Comparison of ENCODE assay signal across 8 cellular contexts in the genomic region with DNA sequence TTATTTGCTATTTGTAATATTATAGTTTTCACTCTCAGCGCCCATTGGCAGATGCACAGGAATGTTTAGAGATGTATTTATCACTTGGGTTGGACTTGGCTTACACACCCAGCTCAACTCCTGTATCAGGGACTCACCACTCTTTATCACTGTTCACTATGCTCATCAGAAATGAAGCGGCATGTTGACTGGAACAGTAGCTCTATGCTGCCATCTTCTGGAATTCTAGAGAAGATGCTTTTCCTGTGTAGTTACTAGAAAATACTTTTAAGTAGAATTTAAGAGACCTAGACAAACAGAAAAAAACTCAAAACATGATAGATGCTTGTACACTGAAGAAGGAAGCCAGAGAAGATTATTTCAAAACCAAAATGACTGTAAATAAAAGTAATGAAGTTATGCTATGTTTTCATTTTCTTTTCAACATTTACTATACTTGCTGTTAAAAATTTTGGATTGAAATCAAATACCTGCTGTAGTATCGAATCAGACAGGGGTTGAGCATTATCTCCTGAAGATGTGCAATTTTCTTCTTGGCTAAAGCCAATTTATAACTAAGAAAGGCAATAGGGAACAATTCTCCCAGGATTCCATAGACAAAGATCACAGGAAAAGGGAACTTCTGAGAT. TPM values are rescaled to one million over a fixed set of nuclear protein-coding genes. Genes with fewer than 3 reads are reported as not detected.
DNase-seq lines count a peak whose midpoint lies in the region; ATAC-seq, FAIRE-seq and TF ChIP-seq lines count a peak whose summit lies in the region.

No MANE protein-coding gene starts in this region.

- TF ChIP-seq CTCF in astrocyte (IDR thresholded peaks at IDR 0.05; ENCODE audit: insufficient read depth, low read depth, low read length) (peak; percentile 64), smooth muscle cell (IDR thresholded peaks at IDR 0.05; ENCODE audit: borderline replicate concordance, insufficient read depth, poor library complexity, severe bottlenecking) (peak; percentile 76)

- peak; percentile 21 for DNase-seq in DMS79 (lab: John Stamatoyannopoulos, UW)
- DNase-seq in NCI-H460 (ENCODE audit: extremely low read depth, low read depth): peak; percentile 77
- peak; percentile 61 for DNase-seq in astrocyte (ENCODE audit: low read depth)
- peak; percentile 2 for DNase-seq in hepatic stellate cell (ENCODE audit: low spot score)
- DNase-seq in smooth muscle cell (lab: John Stamatoyannopoulos, UW; ENCODE audit: unreplicated experiment): no peak

- no peaks in the 10 kb centered on the region for H3K36me3 Mint-ChIP-seq in astrocyte (ENCODE audit: low read depth, unreplicated experiment)

- H3K79me2 ChIP-seq in astrocyte (ENCODE audit: insufficient read depth, low read length): no peaks in the 10 kb centered on the region
- H3K79me2 ChIP-seq in smooth muscle cell (ENCODE audit: low read depth): no peaks in the 10 kb centered on the region

- H3K4me1 Mint-ChIP-seq in astrocyte (ENCODE audit: low read depth, unreplicated experiment): peaks cover 2% of the 10 kb centered on the region

- H3K9ac ChIP-seq in astrocyte (ENCODE audit: low read length) (no peak overlapping the region), smooth muscle cell (ENCODE audit: low read depth) (no peak overlapping the region)

- no peak overlapping the region for H3K27ac Mint-ChIP-seq in astrocyte (ENCODE audit: unreplicated experiment)

- no peak for FAIRE-seq in astrocyte (lab: Jason Lieb, UNC)

- no peak overlapping the region for H3K4me3 ChIP-seq in astrocyte (ENCODE audit: insufficient read depth, low read depth, low read length)
- H3K4me3 ChIP-seq in smooth muscle cell: no peak overlapping the region

- H3K4me1 ChIP-seq in astrocyte (ENCODE audit: insufficient read depth, low read length): no peaks in the 10 kb centered on the region
- H3K4me1 ChIP-seq in smooth muscle cell (ENCODE audit: low read depth): no peaks in the 10 kb centered on the region

- H2AFZ ChIP-seq in astrocyte (ENCODE audit: low read depth, low read length) (no peak overlapping the region), smooth muscle cell (ENCODE audit: low read depth) (peak overlapping the region; percentile 1)

- H3K36me3 ChIP-seq in astrocyte (ENCODE audit: insufficient read depth, low read length): no peaks in the 10 kb centered on the region
- H3K36me3 ChIP-seq in smooth muscle cell (ENCODE audit: low read depth): no peaks in the 10 kb centered on the region

- H3K9me3 ChIP-seq in astrocyte (ENCODE audit: insufficient read depth, low read depth, low read length) (no peaks in the 10 kb centered on the region), smooth muscle cell (replicated peaks; ENCODE audit: low read depth) (no peaks in the 10 kb centered on the region)

- 33% methylated on average over 3 of the region's 3 CpGs for WGBS in smooth muscle cell (ENCODE audit: low lambda C conversion rate)

- no peaks in the 10 kb centered on the region for H3K27me3 Mint-ChIP-seq in astrocyte (ENCODE audit: low read depth, unreplicated experiment)

- no peak overlapping the region for H3K4me3 Mint-ChIP-seq in astrocyte (ENCODE audit: unreplicated experiment)

- H3K27me3 ChIP-seq in astrocyte (ENCODE audit: insufficient read depth, low read length): no peaks in the 10 kb centered on the region
- no peaks in the 10 kb centered on the region for H3K27me3 ChIP-seq in smooth muscle cell (ENCODE audit: low read depth)

- H3K27ac ChIP-seq in astrocyte (ENCODE audit: low read depth, low read length) (no peak overlapping the region), smooth muscle cell (ENCODE audit: low read depth) (no peak overlapping the region)

- no peaks in the 10 kb centered on the region for H4K20me1 ChIP-seq in astrocyte (ENCODE audit: insufficient read depth, low read length)
- no peaks in the 10 kb centered on the region for H4K20me1 ChIP-seq in smooth muscle cell (ENCODE audit: low read depth)

- peak; percentile 69 for ATAC-seq in GM19372 (IDR thresholded peaks at IDR 0.05; ENCODE audit: low read depth, unreplicated experiment)
- peak; percentile 59 for ATAC-seq in HG03439 (IDR thresholded peaks at IDR 0.05; ENCODE audit: unreplicated experiment)
- no peak for ATAC-seq in GM18517 (IDR thresholded peaks at IDR 0.05; ENCODE audit: unreplicated experiment)

- no peaks in the 10 kb centered on the region for H3K9me3 Mint-ChIP-seq in astrocyte (ENCODE audit: unreplicated experiment)

- no peak overlapping the region for H3K4me2 ChIP-seq in astrocyte (ENCODE audit: low read length)
- no peak overlapping the region for H3K4me2 ChIP-seq in smooth muscle cell

- H3F3A ChIP-seq in smooth muscle cell (ENCODE audit: low read depth): no peaks in the 10 kb centered on the region

RNA-seq across cellular contexts. Expression of a gene that starts 47.4 kb away (rescaled TPM):
- total RNA-seq in NCI-H460 (2014; rRNA removed; shearing (Covaris generic)): 0.66 and 0.89 TPM in 2 replicates
- not detected in 2 replicates for polyA plus RNA-seq in NCI-H460 (2014; cell fraction: nucleus; rRNA removed)
- total RNA-seq in astrocyte (0.38 and 1.0 TPM in 2 replicates), smooth muscle cell (0.67 TPM in 1 of 2 replicates, not detected in the other)
- polyA plus RNA-seq in smooth muscle cell: 0.39 TPM in 1 of 2 replicates, not detected in the other
